18 cellular contexts compared by ENCODE assay signal in the genomic region with DNA sequence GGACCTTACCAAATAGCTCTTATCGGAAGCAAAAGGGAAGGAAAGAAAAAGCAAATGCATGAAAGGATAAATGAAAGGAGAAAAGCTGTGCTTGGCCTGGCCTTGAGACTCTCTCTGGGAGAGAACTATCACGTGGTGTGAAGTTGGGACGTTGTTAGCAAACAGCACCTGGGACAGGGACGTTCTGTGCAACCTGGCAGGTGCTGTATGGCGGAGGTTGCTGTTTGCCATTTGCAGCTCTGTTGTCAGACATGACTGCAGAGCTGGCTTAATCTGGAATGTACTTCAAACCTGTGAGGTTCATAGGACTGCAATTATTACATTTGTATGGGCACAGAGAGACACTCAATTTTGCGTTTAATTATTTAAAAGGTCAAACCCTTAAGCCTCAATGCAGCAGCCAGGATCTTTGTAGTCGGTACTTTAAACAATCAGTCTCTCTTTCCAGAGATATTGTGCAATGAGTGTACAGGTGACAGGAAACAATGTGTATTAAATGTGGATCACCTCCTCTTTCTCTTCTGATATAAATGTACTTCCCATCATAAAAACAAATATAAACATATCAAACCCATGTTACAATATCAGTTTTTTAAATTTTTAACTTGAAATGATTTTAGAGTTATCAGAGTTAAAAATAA.
DNase-seq lines count a peak whose midpoint lies in the region; ATAC-seq and TF ChIP-seq lines count a peak whose summit lies in the region.
"Had no signal": no experiment of that assay in that cellular context is flagged by ENCODE, and none has a peak within 500 bp of the region (broad histone marks: within the 10 kb centered on the region; RNA-seq: fewer than 3 reads in every experiment).

No MANE protein-coding gene starts in this region.

- DNase-seq in NCI-H2171 treated with DMSO at 0.1 percent for 48 hours (lab: John Stamatoyannopoulos, UW): peak; percentile 11
- no peak for DNase-seq in NCI-H2171 (lab: John Stamatoyannopoulos, UW)
- DNase-seq in NCI-H345 treated with DMSO at 0.1 percent for 48 hours (lab: John Stamatoyannopoulos, UW; ENCODE audit: unreplicated experiment): peak; percentile 73
- peak; percentile 2 for DNase-seq in epithelial cell of esophagus (ENCODE audit: low read depth)
- DNase-seq in upper lobe of right lung: no peak
- DNase-seq in RKO (ENCODE audit: low spot score): no peak
- no peak for DNase-seq in MV-4-11 (lab: John Stamatoyannopoulos, UW)
- no peak for DNase-seq in GM13977 (ENCODE audit: low spot score)
- DNase-seq: activated CD4-positive, CD25-positive, alpha-beta regulatory T cell; activated CD8-positive, alpha-beta memory T cell treated with anti-CD3 and anti-CD28 coated beads, Interleukin-2, amount 50 U/mL, for 48 hours; CD8-positive, alpha-beta memory T cell; heart left ventricle; Karpas-422; nucleus accumbens; testis had no signal

- in situ Hi-C loops in GM13977 (cut with MboI; ENCODE audit: low pct_unique_long_range_greater_than_20kb, low sequenced_read_pairs, unreplicated experiment): no loop called here

- intact Hi-C loops in upper lobe of right lung (cut with DNase I): no loop called here

- no peaks in the 10 kb centered on the region for H3K36me3 ChIP-seq in upper lobe of right lung
- H3K36me3 ChIP-seq: heart left ventricle had no signal

- H3K4me3 ChIP-seq in epithelial cell of esophagus (ENCODE audit: low read length): no peak overlapping the region
- no peak overlapping the region for H3K4me3 ChIP-seq in upper lobe of right lung
- H3K4me3 ChIP-seq: heart left ventricle, testis had no signal

- H3K9me3 ChIP-seq in upper lobe of right lung: no peaks in the 10 kb centered on the region
- H3K9me3 ChIP-seq: heart left ventricle, testis had no signal

- no peak for TF ChIP-seq CTCF in epithelial cell of esophagus (IDR thresholded peaks at IDR 0.05; ENCODE audit: insufficient read depth, low read depth, low read length, missing control alignments)
- TF ChIP-seq CTCF in upper lobe of right lung (IDR thresholded peaks at IDR 0.05): no peak
- no peak for TF ChIP-seq CTCF in GM13977 (IDR thresholded peaks at IDR 0.05; ENCODE audit: extremely low read depth, insufficient read depth, missing control alignments)

- H3K27me3 ChIP-seq in upper lobe of right lung: no peaks in the 10 kb centered on the region
- H3K27me3 ChIP-seq: heart left ventricle, testis had no signal

- no peaks in the 10 kb centered on the region for H3K4me1 ChIP-seq in upper lobe of right lung
- H3K4me1 ChIP-seq: heart left ventricle, testis had no signal

- peak; percentile 86 for ATAC-seq in upper lobe of right lung
- ATAC-seq: activated naive CD4-positive, alpha-beta T cell treated with anti-CD3 and anti-CD28 coated beads, Interleukin-2, amount 50 U/mL, for 72 hours; heart left ventricle; SK-N-SH treated with all-trans-retinoic acid at 6 μM for 48 hours had no signal

- H3K27ac ChIP-seq in upper lobe of right lung: no peak overlapping the region
- H3K27ac ChIP-seq: epithelial cell of prostate, heart left ventricle, testis had no signal

Comparison
In these comparisons a context has a peak if more than half of its experiments do, and no peak if none do; other contexts are left out.
1. DNase-seq: peak in NCI-H2171 treated with DMSO at 0.1 percent for 48 hours (single experiment), NCI-H345 treated with DMSO at 0.1 percent for 48 hours (single experiment) and epithelial cell of esophagus (single experiment); none in NCI-H2171 (single experiment), upper lobe of right lung (single experiment), RKO (single experiment), MV-4-11 (single experiment) and GM13977 (single experiment).